Comparison of ENCODE assay signal across 8 cellular contexts in genomic region chr16:495127-495748, GRCh38.
DNase-seq lines count a peak whose midpoint lies in the region; ATAC-seq, FAIRE-seq and TF ChIP-seq lines count a peak whose summit lies in the region.

No MANE protein-coding gene starts in this region.

- H3K27me3 ChIP-seq in MM.1S (replicated peaks; ENCODE audit: insufficient read depth, low read length) = no peaks in the 10 kb centered on the region

- H4K20me1 ChIP-seq in MM.1S (ENCODE audit: insufficient read depth, low read length) = no peaks in the 10 kb centered on the region

- no peaks in the 10 kb centered on the region for H3K79me2 ChIP-seq in MM.1S (ENCODE audit: low read length)

- in situ Hi-C loops in astrocyte of the cerebellum (cut with HindIII; ENCODE audit: low sequenced_read_pairs) = no loop called here

- TF ChIP-seq CTCF in D721Med (IDR thresholded peaks at IDR 0.05; ENCODE audit: insufficient read depth, missing control alignments) (peak; percentile 51), MM.1S (IDR thresholded peaks at IDR 0.05; ENCODE audit: low read length) (peak; percentile 35), astrocyte of the cerebellum (IDR thresholded peaks at IDR 0.05; ENCODE audit: low read depth, low read length, missing control alignments) (peak; percentile 54)

- no peak overlapping the region for H3K9ac ChIP-seq in MM.1S (ENCODE audit: low read length)

- H2AFZ ChIP-seq in MM.1S (ENCODE audit: low read length) = no peak overlapping the region

- DNase-seq in 8988T (peak; percentile 77), D721Med (ENCODE audit: insufficient read length, low spot score) (peak; percentile 66), MM.1S (no peak), astrocyte of the cerebellum (ENCODE audit: low read depth) (no peak), left kidney (ENCODE audit: low read depth, low spot score) (peak; percentile 61), pons (ENCODE audit: low spot score) (no peak)

- H3K4me3 ChIP-seq in MM.1S (ENCODE audit: low read length) (no peak overlapping the region), astrocyte of the cerebellum (ENCODE audit: low read depth, low read length) (no peak overlapping the region)

- H3K27ac ChIP-seq in MM.1S (ENCODE audit: low read length) = no peak overlapping the region

- no peaks in the 10 kb centered on the region for H3K36me3 ChIP-seq in MM.1S (replicated peaks; ENCODE audit: insufficient read depth, low read length)

- ATAC-seq in HG03108 (IDR thresholded peaks at IDR 0.05; ENCODE audit: unreplicated experiment) = no peak
- no peak for ATAC-seq in GM18505 (IDR thresholded peaks at IDR 0.05; ENCODE audit: unreplicated experiment)

- no peak for TF ChIP-seq POLR2A in GM18505 (IDR thresholded peaks at IDR 0.05; ENCODE audit: borderline replicate concordance, extremely low read depth, insufficient read depth, insufficient read length)

- H3K4me1 ChIP-seq in MM.1S (ENCODE audit: low read length) = no peaks in the 10 kb centered on the region

- no peaks in the 10 kb centered on the region for H3K9me2 ChIP-seq in MM.1S (replicated peaks; ENCODE audit: insufficient read depth, low read length)

- no peak overlapping the region for H3K4me2 ChIP-seq in MM.1S (ENCODE audit: low read depth, low read length)

- no peaks in the 10 kb centered on the region for H3F3A ChIP-seq in MM.1S (ENCODE audit: insufficient read depth, low read length)

- H3K9me3 ChIP-seq in MM.1S (replicated peaks; ENCODE audit: insufficient read depth, low read length) = no peaks in the 10 kb centered on the region

- no peak for FAIRE-seq in D721Med (lab: Jason Lieb, UNC)

Comparison
In these comparisons a context has a peak if more than half of its experiments do, and no peak if none do; other contexts are left out.
1. DNase-seq: peak in 8988T (single experiment), D721Med (single experiment) and left kidney (single experiment); none in MM.1S (single experiment), astrocyte of the cerebellum (single experiment) and pons (single experiment).
2. Peak in every context shown above with its lines, with median percentiles within 50 percentile points of each other: CTCF ChIP-seq.